In the genomic region with DNA sequence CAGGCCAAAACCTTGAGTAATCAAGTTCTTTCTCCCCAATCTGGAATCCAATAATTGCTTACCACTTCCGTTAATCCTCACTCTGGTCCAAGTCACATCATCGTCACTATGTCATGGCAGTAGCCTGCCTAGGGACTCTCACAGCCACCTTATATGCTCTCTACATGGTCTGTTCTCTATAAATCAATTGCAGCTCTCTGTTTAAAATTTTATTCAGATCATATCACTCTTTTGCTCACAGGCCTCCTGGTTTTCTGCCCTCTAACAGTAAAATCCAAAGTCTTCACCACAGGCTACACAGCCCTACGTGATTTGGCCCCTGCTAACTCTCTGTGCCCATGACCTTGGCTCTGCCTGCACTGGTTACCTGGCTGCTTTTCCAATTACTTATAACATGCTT, we compare ENCODE assay signal across 27 cellular contexts.
"Had no signal": no experiment of that assay in that cellular context is flagged by ENCODE, and none has a peak within 500 bp of the region (broad histone marks: within the 10 kb centered on the region; RNA-seq: fewer than 3 reads in every experiment).

No MANE protein-coding gene starts in this region.

- H3K27ac ChIP-seq: stomach, suprapubic skin, testis, thoracic aorta, thyroid gland, tibial artery, tibial nerve, transverse colon, upper lobe of left lung, upper lobe of right lung, uterus, vagina had no signal

- H3K4me3 ChIP-seq: stomach, suprapubic skin, testis, thoracic aorta, thyroid gland, tibial artery, tibial nerve, transverse colon, upper lobe of left lung, upper lobe of right lung, uterus, vagina had no signal

- ATAC-seq: stimulated activated effector memory CD8-positive, alpha-beta T cell treated with anti-CD3 and anti-CD28 coated beads, Interleukin-12 subunit alpha, Interleukin-12 subunit beta, amount 100 ng/mL, for 72 hours; stimulated activated memory B cell treated with anti-CD40 and anti-IgM and Interleukin-4, amounts not matched to agents 10 μg/mL and 1 μg/mL and 100 μg/mL, for 72 hours; stimulated activated naive B cell treated with anti-CD40 and anti-IgM and Interleukin-4, amounts not matched to agents 10 μg/mL and 1 μg/mL and 100 μg/mL, for 72 hours; stimulated activated naive CD8-positive, alpha-beta T cell treated with anti-CD3 and anti-CD28 coated beads, Interleukin-15, amount 100 ng/mL, for 72 hours; stimulated activated naive CD8-positive, alpha-beta T cell treated with anti-CD3 and anti-CD28 coated beads, Interleukin-15, Interleukin-2, amounts not matched to agents 100 U/mL and 50 U/mL, for 24 hours; upper lobe of right lung had no signal

- H3K9me3 ChIP-seq: stomach, suprapubic skin, testis, thoracic aorta, thyroid gland, tibial artery, tibial nerve, transverse colon, upper lobe of left lung, upper lobe of right lung, uterus, vagina had no signal

- DNase-seq: stimulated activated CD4-positive, alpha-beta T cell treated with anti-CD3 and anti-CD28 coated beads, Interleukin-2, amount 100 ng/mL, for 48 hours; stimulated activated CD4-positive, alpha-beta T cell treated with anti-CD3 and anti-CD28 coated beads, Interleukin-4, amount 100 ng/mL, for 1 hour; stimulated activated CD4-positive, alpha-beta T cell treated with anti-CD3 and anti-CD28 coated beads, Interleukin-4, amount 100 ng/mL, for 24 hours; stimulated activated CD4-positive, alpha-beta T cell treated with anti-CD3 and anti-CD28 coated beads, Interleukin-4, amount 100 ng/mL, for 4 hours; stimulated activated CD8-positive, alpha-beta memory T cell treated with anti-CD3 and anti-CD28 coated beads, Interleukin-4, amount 100 ng/mL, for 48 hours; stimulated activated naive B cell treated with anti-CD40 and anti-IgM and Interleukin-4, amounts not matched to agents 10 μg/mL and 1 μg/mL and 100 μg/mL, for 72 hours; stimulated activated naive CD4-positive, alpha-beta T cell; stimulated activated naive CD4-positive, alpha-beta T cell treated with Interleukin-2 at 50 U/mL for 16 hours; stimulated activated naive CD8-positive, alpha-beta T cell treated with anti-CD3 and anti-CD28 coated beads, Interleukin-15, amount 100 ng/mL, for 72 hours; stimulated activated naive CD8-positive, alpha-beta T cell treated with anti-CD3 and anti-CD28 coated beads, Interleukin-15, Interleukin-2, amounts not matched to agents 100 U/mL and 50 U/mL, for 24 hours; stomach; substantia nigra; testis; thyroid gland; tibial artery; transverse colon; trophoblast cell; upper lobe of left lung; upper lobe of right lung; uterus had no signal

- FAIRE-seq: urothelium cell line had no signal

- H3K27me3 ChIP-seq: stomach, suprapubic skin, testis, thyroid gland, tibial artery, tibial nerve, transverse colon, upper lobe of left lung, upper lobe of right lung, uterus, vagina had no signal

- H3K4me1 ChIP-seq: suprapubic skin, testis, thyroid gland, tibial artery, tibial nerve, transverse colon, upper lobe of left lung, upper lobe of right lung, uterus, vagina had no signal

- H3K36me3 ChIP-seq: thoracic aorta, thyroid gland, uterus had no signal
